26 cellular contexts compared by ENCODE assay signal in the genomic region with DNA sequence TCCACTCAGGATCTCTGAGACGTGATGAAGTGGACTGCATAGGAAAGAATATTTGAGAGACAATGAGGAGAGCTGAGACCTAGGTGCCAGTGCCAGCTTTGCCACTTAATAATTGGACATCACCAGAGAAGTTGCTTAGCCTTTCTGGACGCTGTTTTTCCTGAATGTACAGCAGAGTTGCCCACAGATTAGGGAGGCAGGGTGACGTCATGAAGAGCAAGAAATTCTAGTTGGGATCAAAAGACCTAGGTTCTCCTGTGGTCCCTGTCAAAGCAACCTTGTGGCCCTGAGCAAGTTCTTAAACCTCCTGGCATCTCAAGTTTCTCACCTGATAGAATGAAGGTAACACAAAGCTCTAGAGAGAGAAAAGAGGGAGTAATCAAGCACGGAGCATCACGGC.
"Had no signal": no experiment of that assay in that cellular context is flagged by ENCODE, and none has a peak within 500 bp of the region (broad histone marks: within the 10 kb centered on the region; RNA-seq: fewer than 3 reads in every experiment).

No MANE protein-coding gene starts in this region.

- H3K79me2 ChIP-seq: parathyroid adenoma had no signal

- H3K9ac ChIP-seq: neural progenitor cell, parathyroid adenoma had no signal

- H3K4me2 ChIP-seq: neural progenitor cell, smooth muscle cell had no signal

- H2AFZ ChIP-seq: neural progenitor cell, parathyroid adenoma had no signal

- H3K27me3 ChIP-seq: neural progenitor cell, ovary, spleen, suprapubic skin, testis, tibial artery, transverse colon, upper lobe of right lung, uterus had no signal

- H3K27ac ChIP-seq: neural progenitor cell, ovary, parathyroid adenoma, psoas muscle, skin epidermis, spleen, suprapubic skin, testis, tibial artery, transverse colon, upper lobe of right lung, uterus had no signal

- H3K4me3 ChIP-seq: neural progenitor cell, ovary, psoas muscle, skin epidermis, smooth muscle cell, spleen, suprapubic skin, testis, tibial artery, transverse colon, upper lobe of right lung, uterus had no signal

- H3K4me1 ChIP-seq: neural progenitor cell, parathyroid adenoma, psoas muscle, spleen, testis, tibial artery, transverse colon, upper lobe of right lung, uterus had no signal

- DNase-seq: naive thymus-derived CD4-positive, alpha-beta T cell; natural killer cell; occipital lobe; ovary; posterior cingulate gyrus; psoas muscle; right cardiac atrium; spleen; stimulated activated CD4-positive, alpha-beta T cell treated with anti-CD3 and anti-CD28 coated beads, Interleukin-12 subunit alpha, Interleukin-12 subunit beta, amount 100 ng/mL, for 4 hours; stimulated activated CD4-positive, alpha-beta T cell treated with anti-CD3 and anti-CD28 coated beads, Interleukin-1b, Interleukin-23, amount 100 ng/mL, for 48 hours; stimulated activated CD4-positive, alpha-beta T cell treated with anti-CD3 and anti-CD28 coated beads, Interleukin-4, amount 100 ng/mL, for 24 hours; stimulated activated CD8-positive, alpha-beta memory T cell treated with anti-CD3 and anti-CD28 coated beads, Interleukin-4, amount 100 ng/mL, for 48 hours; stimulated activated naive CD4-positive, alpha-beta T cell; stimulated activated naive CD8-positive, alpha-beta T cell treated with anti-CD3 and anti-CD28 coated beads, Interleukin-15, amount 100 ng/mL, for 72 hours; stimulated activated naive CD8-positive, alpha-beta T cell treated with anti-CD3 and anti-CD28 coated beads, Interleukin-15, Interleukin-2, amounts not matched to agents 100 U/mL and 50 U/mL, for 24 hours; substantia nigra; testis; tibial artery; transverse colon; upper lobe of right lung; uterus had no signal

- H3K36me3 ChIP-seq: neural progenitor cell, ovary, spleen, suprapubic skin, tibial artery, transverse colon, upper lobe of right lung, uterus had no signal

- H3K9me3 ChIP-seq: ovary, psoas muscle, spleen, suprapubic skin, testis, tibial artery, transverse colon, upper lobe of right lung, uterus had no signal
